Comparison of ENCODE assay signal across 10 cellular contexts in the genomic region with DNA sequence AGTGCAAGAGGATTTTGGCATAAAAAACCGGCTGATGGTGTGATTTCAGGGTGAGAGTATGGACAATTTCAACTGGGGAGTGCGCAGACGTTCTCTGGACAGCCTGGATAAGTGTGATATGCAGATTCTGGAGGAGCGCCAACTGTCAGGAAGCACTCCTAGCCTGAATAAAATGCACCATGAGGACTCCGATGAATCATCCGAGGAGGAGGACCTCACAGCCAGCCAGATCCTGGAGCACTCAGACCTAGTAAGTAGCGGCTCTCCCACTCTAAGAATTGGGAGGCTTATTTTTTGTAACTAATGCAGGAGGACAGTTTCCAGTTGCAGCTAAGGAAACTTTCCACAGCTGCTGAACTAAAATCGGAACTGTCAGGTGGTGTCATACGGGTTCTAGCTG. TPM values are rescaled to one million over a fixed set of nuclear protein-coding genes. Genes with fewer than 3 reads are reported as not detected.
DNase-seq lines count a peak whose midpoint lies in the region; ATAC-seq and TF ChIP-seq lines count a peak whose summit lies in the region.
"Had no signal": no experiment of that assay in that cellular context is flagged by ENCODE, and none has a peak within 500 bp of the region (broad histone marks: within the 10 kb centered on the region; RNA-seq: fewer than 3 reads in every experiment).

No MANE protein-coding gene starts in this region.

- TF ChIP-seq CTCF in vagina (IDR thresholded peaks at IDR 0.05) = no peak

- intact Hi-C loops in vagina (cut with DNase I) = no loop called here

- H3K9me3 ChIP-seq in vagina = no peaks in the 10 kb centered on the region

- peaks cover 19% of the 10 kb centered on the region for H3K4me1 ChIP-seq in vagina

- H3K27ac ChIP-seq in vagina = peak overlapping the region; percentile 58

- TF ChIP-seq POLR2A in erythroblast (IDR thresholded peaks at IDR 0.05; ENCODE audit: low read length) (no peak), vagina (IDR thresholded peaks at IDR 0.05) (no peak)

- peak; percentile 9 for DNase-seq in NCI-H1092 treated with DMSO at 0.1 percent for 48 hours (lab: John Stamatoyannopoulos, UW)
- no peak for DNase-seq in NCI-H1092 (lab: John Stamatoyannopoulos, UW)
- DNase-seq in erythroblast (lab: John Stamatoyannopoulos, UW) = peak; percentile 18 to 41
- DNase-seq in medulla oblongata (ENCODE audit: extremely low spot score) = peak; percentile 14
- peak in 1 of 2 donors; percentile 96 for DNase-seq in vagina (ENCODE audit: extremely low spot score in 2 of 2)
- no peak for DNase-seq in NCI-H187 treated with DMSO at 0.1 percent for 48 hours (lab: John Stamatoyannopoulos, UW)
- DNase-seq in activated CD4-positive, alpha-beta T cell treated with anti-CD3 and anti-CD28 coated beads for 48 hours = no peak
- DNase-seq: activated naive CD4-positive, alpha-beta T cell treated with anti-CD3 and anti-CD28 coated beads for 36 hours; NCI-H526 had no signal

- no peaks in the 10 kb centered on the region for H3K27me3 ChIP-seq in vagina

- H3K36me3 ChIP-seq in vagina = peaks cover 0 to 11% of the 10 kb centered on the region in 2 donors

- no peak overlapping the region for H3K4me3 ChIP-seq in vagina

- ATAC-seq in GM21619 (IDR thresholded peaks at IDR 0.05; ENCODE audit: unreplicated experiment) = no peak

RNA-seq across cellular contexts. Expression of a gene that starts 53.6 kb away (rescaled TPM):
- not detected for total RNA-seq in vagina
- total RNA-seq: activated naive CD4-positive, alpha-beta T cell treated with anti-CD3 and anti-CD28 coated beads for 36 hours had no signal

RNA-seq across cellular contexts. Expression of a gene that starts 53.7 kb away (rescaled TPM):
- 3.9 TPM for total RNA-seq in vagina

Comparison
In these comparisons a context has a peak if more than half of its experiments do, and no peak if none do; other contexts are left out.
1. DNase-seq: peak in NCI-H1092 treated with DMSO at 0.1 percent for 48 hours (single experiment), erythroblast (2 of 2) and medulla oblongata (single experiment); none in NCI-H1092 (single experiment), NCI-H187 treated with DMSO at 0.1 percent for 48 hours (single experiment) and activated CD4-positive, alpha-beta T cell treated with anti-CD3 and anti-CD28 coated beads for 48 hours (single experiment).